In the genomic region with DNA sequence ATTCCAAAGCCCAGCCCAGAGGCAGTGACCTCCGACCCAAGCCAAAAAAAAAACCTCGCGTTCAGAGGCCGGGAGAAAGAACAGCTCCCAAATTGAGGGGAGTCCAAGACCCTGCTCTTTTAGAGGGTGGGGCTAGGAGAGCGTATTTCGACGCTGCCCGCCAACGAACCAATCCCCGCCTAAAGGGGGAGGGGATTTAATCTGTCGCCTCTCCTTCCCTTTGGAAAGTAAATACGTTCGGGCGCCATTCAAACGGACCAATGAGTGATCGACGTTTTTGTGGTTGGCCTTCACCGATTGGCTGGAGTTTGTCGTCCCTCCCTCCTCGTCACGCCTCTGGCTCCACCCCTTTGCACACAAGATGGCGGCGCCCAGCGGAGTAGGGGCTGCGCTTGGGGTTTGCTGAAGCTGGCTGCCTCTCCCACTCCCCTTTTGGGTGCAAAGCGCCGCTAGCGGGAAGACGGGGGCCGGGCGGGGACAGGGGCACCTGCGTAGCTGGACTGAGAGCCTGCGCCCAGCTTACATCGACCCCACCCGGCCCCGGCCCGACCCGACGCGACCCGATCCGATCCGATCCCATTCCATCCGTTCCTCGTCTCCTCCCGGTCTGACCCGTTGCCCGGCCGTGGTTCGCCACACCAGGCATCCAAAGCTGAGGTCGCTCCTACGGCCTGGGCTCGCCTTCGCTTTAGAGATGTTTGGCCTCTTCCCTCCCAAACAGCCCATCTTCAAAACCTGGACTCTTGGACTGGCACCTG, we compare ENCODE assay signal across 8 cellular contexts. TPM values are rescaled to one million over a fixed set of nuclear protein-coding genes. Genes with fewer than 3 reads are reported as not detected.
DNase-seq lines count a peak whose midpoint lies in the region; ATAC-seq and TF ChIP-seq lines count a peak whose summit lies in the region.

A gene (plus strand): TSS at position 355 of the 758 bp plus-strand sequence. CDS start 596 bp downstream, outside the sequence.

- peaks cover 17% of the 10 kb centered on the region for H3K36me3 Mint-ChIP-seq in activated CD4-positive, alpha-beta T cell treated with anti-CD3 and anti-CD28 coated beads, Interleukin-2, amount 10 ng/mL, durations not matched to agents 24 days and 14 days (ENCODE audit: low read depth)

- H3K27me3 ChIP-seq in BE2C (peaks cover 1% of the 10 kb centered on the region), colonic mucosa (no peaks in the 10 kb centered on the region), layer of hippocampus (ENCODE audit: control insufficient read depth, insufficient read depth, low read length) (no peaks in the 10 kb centered on the region)

- peak within 1 kb of the TSS; percentile 99 for H3K27ac Mint-ChIP-seq in activated CD4-positive, alpha-beta T cell treated with anti-CD3 and anti-CD28 coated beads, Interleukin-2, amount 10 ng/mL, durations not matched to agents 24 days and 14 days

- TF ChIP-seq CTCF in BE2C (IDR thresholded peaks at IDR 0.05; ENCODE audit: low read depth, low read length) (no peak), colonic mucosa (IDR thresholded peaks at IDR 0.05) (no peak)

- H3K27ac ChIP-seq in colonic mucosa, result peak within 1 kb of the TSS; percentile 65
- H3K27ac ChIP-seq in layer of hippocampus (ENCODE audit: low read depth, low read length), result peak within 1 kb of the TSS; percentile 56

- H3K4me1 Mint-ChIP-seq in activated CD4-positive, alpha-beta T cell treated with anti-CD3 and anti-CD28 coated beads, Interleukin-2, amount 10 ng/mL, durations not matched to agents 24 days and 14 days, result peaks cover 34% of the 10 kb centered on the region

- H3K36me3 ChIP-seq in BE2C (no peaks in the 10 kb centered on the region), colonic mucosa (no peaks in the 10 kb centered on the region)

- intact Hi-C loops in activated CD4-positive, alpha-beta T cell treated with anti-CD3 and anti-CD28 coated beads, Interleukin-2, amount 10 ng/mL, durations not matched to agents 24 days and 14 days (cut with micrococcal nuclease), result loop anchor here (1.0 kb wide), 2 partner anchors 11 to 128 kb away; a partner anchor contains a TSS
- intact Hi-C loops in colonic mucosa (cut with DNase I), result loop anchor here (5.0 kb wide), 1 partner anchor 127 kb away; a partner anchor contains a TSS

- peak; percentile 95 for DNase-seq in BE2C
- peak; percentile 99 for DNase-seq in GM19240 (ENCODE audit: insufficient read length, low spot score)
- peak; percentile 100 for DNase-seq in NCI-H526 (lab: John Stamatoyannopoulos, UW)
- DNase-seq in activated CD4-positive, alpha-beta T cell treated with anti-CD3 and anti-CD28 coated beads, Interleukin-2, amount 10 ng/mL, durations not matched to agents 24 days and 14 days, result peak; percentile 99
- peak; percentile 98 for DNase-seq in colonic mucosa
- peak; percentile 84 to 90 for DNase-seq in stimulated activated CD4-positive, alpha-beta T cell treated with anti-CD3 and anti-CD28 coated beads, Interleukin-1b, Interleukin-23, amount 100 ng/mL, for 4 hours (ENCODE audit: low read depth in 2 of 2)

- ATAC-seq in HG03460 (IDR thresholded peaks at IDR 0.05; ENCODE audit: unreplicated experiment), result peak; percentile 94

- no peaks in the 10 kb centered on the region for H3K9me3 Mint-ChIP-seq in activated CD4-positive, alpha-beta T cell treated with anti-CD3 and anti-CD28 coated beads, Interleukin-2, amount 10 ng/mL, durations not matched to agents 24 days and 14 days

- H3K4me1 ChIP-seq in BE2C (peaks cover 3% of the 10 kb centered on the region), colonic mucosa (peaks cover 5% of the 10 kb centered on the region)

- peaks cover 23% of the 10 kb centered on the region for H3K27me3 Mint-ChIP-seq in activated CD4-positive, alpha-beta T cell treated with anti-CD3 and anti-CD28 coated beads, Interleukin-2, amount 10 ng/mL, durations not matched to agents 24 days and 14 days

- peak within 1 kb of the TSS; percentile 95 for H3K4me3 Mint-ChIP-seq in activated CD4-positive, alpha-beta T cell treated with anti-CD3 and anti-CD28 coated beads, Interleukin-2, amount 10 ng/mL, durations not matched to agents 24 days and 14 days

- peak within 1 kb of the TSS; percentile 86 to 87 for H3K9ac ChIP-seq in colonic mucosa (ENCODE audit: low read depth in 2 of 2, low read length in 2 of 2)

- H3K9me3 ChIP-seq in BE2C, result no peaks in the 10 kb centered on the region
- no peaks in the 10 kb centered on the region for H3K9me3 ChIP-seq in colonic mucosa

- H3K4me3 ChIP-seq in BE2C (ENCODE audit: low read depth, low read length) (peak within 1 kb of the TSS; percentile 95), colonic mucosa (peak within 1 kb of the TSS; percentile 99)

RNA-seq across cellular contexts. Expression of the gene that starts here (rescaled TPM):
- 48.0 TPM for polyA plus RNA-seq in BE2C (2012; ENCODE audit: insufficient read depth, insufficient read length, low read depth)
- total RNA-seq in activated CD4-positive, alpha-beta T cell treated with anti-CD3 and anti-CD28 coated beads, Interleukin-2, amount 10 ng/mL, durations not matched to agents 24 days and 14 days, result 26.5 and 26.8 TPM in 2 replicates
- total RNA-seq in colonic mucosa, result 10 to 100 TPM; 22.9 to 46.6 TPM

Comparison
In these comparisons a context has a peak if more than half of its experiments do, and no peak if none do; other contexts are left out.
1. Peak in every context shown above with its lines: DNase-seq, ATAC-seq, H3K4me3 ChIP-seq and H3K27ac ChIP-seq.